15 cellular contexts compared by ENCODE assay signal in genomic region chr4:4321951-4322688, GRCh38.
"Had no signal": no experiment of that assay in that cellular context is flagged by ENCODE, and none has a peak within 500 bp of the region (broad histone marks: within the 10 kb centered on the region; RNA-seq: fewer than 3 reads in every experiment).

No MANE protein-coding gene starts in this region.

- H3K9me3 Mint-ChIP-seq: activated CD4-positive, alpha-beta T cell treated with anti-CD3 and anti-CD28 coated beads, Interleukin-2, amount 10 ng/mL, durations not matched to agents 7 days and 5 days; activated naive CD4-positive, alpha-beta T cell treated with anti-CD3 and anti-CD28 coated beads, Interleukin-2, amount 50 U/mL, for 24 hours; activated T-cell treated with anti-CD3 and anti-CD28 coated beads, Interleukin-2, amount 50 U/mL, for 4 hours; mesothelial cell of epicardium; stimulated activated naive CD8-positive, alpha-beta T cell treated with anti-CD3 and anti-CD28 coated beads, Interleukin-15, Interleukin-2, amounts not matched to agents 100 ng/mL and 50 ng/mL, for 24 hours had no signal

- DNase-seq: activated CD4-positive, alpha-beta T cell treated with anti-CD3 and anti-CD28 coated beads, Interleukin-2, amount 10 ng/mL, durations not matched to agents 7 days and 5 days; activated CD8-positive, alpha-beta T cell treated with anti-CD3 and anti-CD28 coated beads, Interleukin-2, amount 10 ng/mL, durations not matched to agents 7 days and 5 days; activated T-cell treated with anti-CD3 and anti-CD28 coated beads, Interleukin-2, amount 50 U/mL, for 4 hours; amniotic stem cell; foreskin melanocyte; lower lobe of right lung; transverse colon had no signal

- H3K4me3 Mint-ChIP-seq: activated CD4-positive, alpha-beta T cell treated with anti-CD3 and anti-CD28 coated beads, Interleukin-2, amount 10 ng/mL, durations not matched to agents 7 days and 5 days; activated CD8-positive, alpha-beta T cell treated with anti-CD3 and anti-CD28 coated beads, Interleukin-2, amount 10 ng/mL, durations not matched to agents 7 days and 5 days; activated naive CD4-positive, alpha-beta T cell treated with anti-CD3 and anti-CD28 coated beads, Interleukin-2, amount 50 U/mL, for 24 hours; activated T-cell treated with anti-CD3 and anti-CD28 coated beads, Interleukin-2, amount 50 U/mL, for 4 hours; mesothelial cell of epicardium; stimulated activated naive CD8-positive, alpha-beta T cell treated with anti-CD3 and anti-CD28 coated beads, Interleukin-15, Interleukin-2, amounts not matched to agents 100 ng/mL and 50 ng/mL, for 24 hours had no signal

- H3K27me3 ChIP-seq: cardiac muscle cell, dorsolateral prefrontal cortex, transverse colon had no signal

- H3K27me3 Mint-ChIP-seq: activated CD4-positive, alpha-beta T cell treated with anti-CD3 and anti-CD28 coated beads, Interleukin-2, amount 10 ng/mL, durations not matched to agents 7 days and 5 days; activated naive CD4-positive, alpha-beta T cell treated with anti-CD3 and anti-CD28 coated beads, Interleukin-2, amount 50 U/mL, for 24 hours; stimulated activated naive CD8-positive, alpha-beta T cell treated with anti-CD3 and anti-CD28 coated beads, Interleukin-15, Interleukin-2, amounts not matched to agents 100 ng/mL and 50 ng/mL, for 24 hours had no signal

- H3K4me3 ChIP-seq: cardiac muscle cell, dorsolateral prefrontal cortex, lower lobe of right lung, skin epidermis, transverse colon had no signal

- H3K4me1 Mint-ChIP-seq: activated CD4-positive, alpha-beta T cell treated with anti-CD3 and anti-CD28 coated beads, Interleukin-2, amount 10 ng/mL, durations not matched to agents 7 days and 5 days; activated naive CD4-positive, alpha-beta T cell treated with anti-CD3 and anti-CD28 coated beads, Interleukin-2, amount 50 U/mL, for 24 hours had no signal

- FAIRE-seq: colon, keratinocyte had no signal

- H3K27ac ChIP-seq: cardiac muscle cell, dorsolateral prefrontal cortex, lower lobe of right lung, skin epidermis, transverse colon had no signal

- H3K27ac Mint-ChIP-seq: activated CD4-positive, alpha-beta T cell treated with anti-CD3 and anti-CD28 coated beads, Interleukin-2, amount 10 ng/mL, durations not matched to agents 7 days and 5 days; activated CD8-positive, alpha-beta T cell treated with anti-CD3 and anti-CD28 coated beads, Interleukin-2, amount 10 ng/mL, durations not matched to agents 7 days and 5 days; activated naive CD4-positive, alpha-beta T cell treated with anti-CD3 and anti-CD28 coated beads, Interleukin-2, amount 50 U/mL, for 24 hours; mesothelial cell of epicardium; stimulated activated naive CD8-positive, alpha-beta T cell treated with anti-CD3 and anti-CD28 coated beads, Interleukin-15, Interleukin-2, amounts not matched to agents 100 ng/mL and 50 ng/mL, for 24 hours had no signal

- H3K9me3 ChIP-seq: lower lobe of right lung, transverse colon had no signal

- ATAC-seq: activated CD8-positive, alpha-beta T cell treated with anti-CD3 and anti-CD28 coated beads, Interleukin-2, amount 10 ng/mL, durations not matched to agents 7 days and 5 days; activated T-cell treated with anti-CD3 and anti-CD28 coated beads, Interleukin-2, amount 50 U/mL, for 4 hours; lower lobe of right lung had no signal

- H3K4me1 ChIP-seq: lower lobe of right lung, transverse colon had no signal
